Comparison of ENCODE assay signal across 8 cellular contexts in the genomic region with DNA sequence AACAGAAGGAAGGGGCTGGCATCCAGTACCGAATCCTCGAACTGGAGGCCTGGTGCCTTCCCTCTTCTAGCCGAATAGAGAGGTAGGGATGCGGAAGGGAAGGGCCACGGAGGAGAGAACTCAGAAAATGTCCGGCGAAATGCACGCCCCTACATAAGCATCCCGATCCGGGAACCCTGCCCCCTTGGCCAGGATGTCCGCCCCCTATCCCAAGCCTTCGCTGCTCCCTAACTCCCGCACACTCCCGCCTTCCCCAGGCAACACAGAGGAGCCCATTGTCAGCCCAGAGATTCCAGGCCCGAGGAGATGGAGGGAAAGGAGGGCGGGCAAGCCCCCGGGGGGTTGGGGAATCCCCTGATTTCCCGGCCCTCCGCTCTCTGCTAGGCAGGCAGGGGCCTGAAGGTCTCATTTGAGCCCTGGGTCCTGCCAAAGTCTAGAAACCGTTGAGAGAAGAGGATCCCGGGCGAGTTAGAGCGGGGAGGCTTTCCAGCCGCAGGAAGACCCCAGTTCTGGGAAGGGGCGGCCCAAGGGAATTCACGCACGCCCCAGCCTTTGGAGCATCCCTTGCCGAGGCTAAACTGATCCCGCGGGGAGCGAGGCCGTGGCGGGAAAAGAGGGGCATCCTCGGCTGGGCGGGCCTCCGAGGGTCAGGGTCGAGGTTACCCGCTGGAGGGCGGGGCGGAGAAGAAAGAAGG. TPM values are rescaled to one million over a fixed set of nuclear protein-coding genes. Genes with fewer than 3 reads are reported as not detected.
DNase-seq lines count a peak whose midpoint lies in the region; FAIRE-seq and TF ChIP-seq lines count a peak whose summit lies in the region.

No MANE protein-coding gene starts in this region.

- H3K4me3 ChIP-seq in breast epithelium = peak overlapping the region; percentile 68 to 86 (median 73)
- H3K4me3 ChIP-seq in skeletal muscle tissue (ENCODE audit: low read length in 3 of 3) = peak overlapping the region; percentile 75 to 91 (median 78)

- DNase-seq in GM03348 (ENCODE audit: low spot score) (peak; percentile 53), NCI-H345 treated with DMSO at 0.1 percent for 48 hours (lab: John Stamatoyannopoulos, UW; ENCODE audit: unreplicated experiment) (peak; percentile 46), breast epithelium (ENCODE audit: low spot score in 2 of 2) (peak in 1 of 2 donors; percentile 59), immature natural killer cell (peak in 2 of 3 donors; percentile 9 to 15), KBM-7 (no peak), amniotic stem cell (lab: John Stamatoyannopoulos, UW) (no peak), GM12892 (ENCODE audit: insufficient read length) (no peak)

- intact Hi-C loops in breast epithelium (cut with DNase I; ENCODE audit: low total_unique reads) = loop anchor here (10.0 kb wide), 1 partner anchor 95 kb away; no protein-coding TSS in a partner anchor

- H3K4me3 Mint-ChIP-seq in immature natural killer cell = peak overlapping the region; percentile 74 to 82 (median 81)

- H3K36me3 ChIP-seq in breast epithelium (no peaks in the 10 kb centered on the region), skeletal muscle tissue (ENCODE audit: control insufficient read depth in 3 of 3, insufficient read depth in 3 of 3, low read length in 3 of 3) (peaks cover 3 to 11% (median 11%) of the 10 kb centered on the region in 3 donors)

- TF ChIP-seq CTCF in breast epithelium (IDR thresholded peaks at IDR 0.05) = no peak

- in situ Hi-C loops in KBM-7 (cut with MboI; ENCODE audit: low pct_unique_long_range_greater_than_20kb, low sequenced_read_pairs) = no loop called here

- H3K27me3 Mint-ChIP-seq in immature natural killer cell (ENCODE audit: low read depth in 3 of 3) = peaks cover 30 to 36% (median 35%) of the 10 kb centered on the region in 3 donors

- H3K4me1 Mint-ChIP-seq in immature natural killer cell = peaks cover 34 to 37% of the 10 kb centered on the region in 2 donors

- H3K36me3 Mint-ChIP-seq in immature natural killer cell = no peaks in the 10 kb centered on the region

- H3K27ac ChIP-seq in breast epithelium (peak overlapping the region; percentile 91 to 92), skeletal muscle tissue (ENCODE audit: low read depth, low read length) (peak overlapping the region; percentile 86)

- H3K4me1 ChIP-seq in breast epithelium (peaks cover 4 to 17% of the 10 kb centered on the region in 2 donors), skeletal muscle tissue (ENCODE audit: control insufficient read depth in 3 of 3, insufficient read depth in 3 of 3, low read length in 3 of 3) (peaks cover 32 to 41% (median 33%) of the 10 kb centered on the region in 3 donors)

- no peak for FAIRE-seq in GM12892 (lab: Jason Lieb, UNC)

- H3K27ac Mint-ChIP-seq in immature natural killer cell = peak overlapping the region in 4 of 6 donors; percentile 5 to 69 (median 53)

- H3K27me3 ChIP-seq in breast epithelium (no peaks in the 10 kb centered on the region), skeletal muscle tissue (ENCODE audit: control insufficient read depth in 3 of 3, insufficient read depth in 3 of 3, low read length in 3 of 3) (no peaks in the 10 kb centered on the region)

- no peak for TF ChIP-seq POLR2A in breast epithelium (IDR thresholded peaks at IDR 0.05)
- no peak for TF ChIP-seq POLR2A in GM12892 (IDR thresholded peaks at IDR 0.05; ENCODE audit: low read depth, low read length)

- H3K9me3 Mint-ChIP-seq in immature natural killer cell = no peaks in the 10 kb centered on the region

- peak overlapping the region; percentile 70 to 88 (median 82) for H3K9ac ChIP-seq in skeletal muscle tissue (ENCODE audit: low read depth in 1 of 3, low read length in 3 of 3)

- no peaks in the 10 kb centered on the region for H3K9me3 ChIP-seq in breast epithelium
- H3K9me3 ChIP-seq in skeletal muscle tissue (ENCODE audit: control insufficient read depth in 3 of 3, low read length in 3 of 3) = no peaks in the 10 kb centered on the region

RNA-seq across cellular contexts. Expression of a gene that starts 0.6 kb away (rescaled TPM):
- total RNA-seq in breast epithelium (10 to 100 TPM; 33.7 to 51.4 (median 40.6) TPM), skeletal muscle tissue (32.4 TPM)
- polyA plus RNA-seq in immature natural killer cell = under 1 TPM in 2 of 3 donors, not detected in 1; 0.23 to 0.35 TPM
- polyA plus RNA-seq in GM12892 (2012; ENCODE audit: missing spikeins) = 0.15 TPM

RNA-seq across cellular contexts. Expression of a gene that starts 11.9 kb away (rescaled TPM):
- total RNA-seq in breast epithelium (not detected), skeletal muscle tissue (not detected)
- not detected for polyA plus RNA-seq in immature natural killer cell
- not detected for polyA plus RNA-seq in GM12892 (2012; ENCODE audit: missing spikeins)

RNA-seq across cellular contexts. Expression of a gene that starts 27.4 kb away (rescaled TPM):
- total RNA-seq in breast epithelium (1 to 10 TPM in 2 of 3 donors, not detected in 1; 1.6 to 3.1 TPM), skeletal muscle tissue (not detected)
- polyA plus RNA-seq in immature natural killer cell = not detected
- polyA plus RNA-seq in GM12892 (2012; ENCODE audit: missing spikeins) = not detected

RNA-seq across cellular contexts. Expression of a gene that starts 28.9 kb away (rescaled TPM):
- 10 to 100 TPM; 32.4 to 62.2 (median 32.8) TPM for total RNA-seq in breast epithelium
- polyA plus RNA-seq in immature natural killer cell = 1 to 10 TPM in 2 of 3 donors, under 1 TPM in 1; 0.88 to 3.3 (median 1.8) TPM
- total RNA-seq in skeletal muscle tissue = 5.2 TPM
- 0.66 TPM for polyA plus RNA-seq in GM12892 (2012; ENCODE audit: missing spikeins)

RNA-seq across cellular contexts. Expression of a gene that starts 31.3 kb away (rescaled TPM):
- total RNA-seq in breast epithelium = 1 to 10 TPM in 1 of 3 donors, under 1 TPM in 2; 0.44 to 1.3 (median 0.98) TPM
- not detected for polyA plus RNA-seq in immature natural killer cell
- total RNA-seq in skeletal muscle tissue = not detected
- polyA plus RNA-seq in GM12892 (2012; ENCODE audit: missing spikeins) = not detected

Comparison
In these comparisons a context has a peak if more than half of its experiments do, and no peak if none do; other contexts are left out.
1. DNase-seq: peak in GM03348 (single experiment), NCI-H345 treated with DMSO at 0.1 percent for 48 hours (single experiment) and immature natural killer cell (2 of 3); none in KBM-7 (single experiment), amniotic stem cell (single experiment) and GM12892 (single experiment).